Comparison of ENCODE assay signal across 12 cellular contexts in the genomic region with DNA sequence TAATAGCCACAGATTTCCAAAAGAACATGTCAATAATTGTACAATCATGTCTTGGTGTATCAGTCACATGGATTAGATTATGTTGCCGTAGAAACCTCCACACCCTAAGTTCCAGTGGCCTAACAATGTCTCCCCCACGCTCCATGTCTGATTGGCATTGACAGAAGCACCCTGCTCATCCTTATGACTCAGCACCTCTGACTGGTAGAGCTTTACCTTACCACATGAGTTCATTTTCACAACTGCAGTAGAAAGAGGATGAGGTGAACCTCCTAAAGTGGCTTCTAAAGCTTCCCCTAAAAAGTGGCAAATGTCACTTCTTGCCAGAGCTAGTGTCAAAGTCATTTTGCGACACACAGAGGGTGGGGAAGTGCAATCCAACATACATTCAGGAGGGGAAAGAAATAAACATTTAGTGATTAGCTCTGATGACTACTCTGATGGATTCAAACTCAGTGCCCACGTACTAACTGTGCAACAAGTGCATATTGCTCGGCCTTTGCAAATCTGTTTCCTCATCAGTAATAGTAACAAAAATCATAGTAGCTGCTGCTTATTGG. TPM values are rescaled to one million over a fixed set of nuclear protein-coding genes. Genes with fewer than 3 reads are reported as not detected.
DNase-seq lines count a peak whose midpoint lies in the region; ATAC-seq and TF ChIP-seq lines count a peak whose summit lies in the region.
"Had no signal": no experiment of that assay in that cellular context is flagged by ENCODE, and none has a peak within 500 bp of the region (broad histone marks: within the 10 kb centered on the region; RNA-seq: fewer than 3 reads in every experiment).

No MANE protein-coding gene starts in this region.

- H3K79me2 ChIP-seq in PC-9 (ENCODE audit: low read depth) = no peaks in the 10 kb centered on the region

- no TSS peak for BruUV-seq in PC-9 (replicated peaks; lab: Mats Ljungman, UMichigan)

- H3K4me3 ChIP-seq in effector memory CD4-positive, alpha-beta T cell (ENCODE audit: insufficient read depth, low read depth, low read length, poor library complexity, severe bottlenecking) = no peak overlapping the region
- H3K4me3 ChIP-seq in PC-9 = no peak overlapping the region
- H3K4me3 ChIP-seq: heart right ventricle had no signal

- no peaks in the 10 kb centered on the region for H3K9me2 ChIP-seq in PC-9 (ENCODE audit: insufficient read depth)

- H3K36me3 ChIP-seq in effector memory CD4-positive, alpha-beta T cell (ENCODE audit: control insufficient read depth, insufficient read depth, low read length) = no peaks in the 10 kb centered on the region
- no peaks in the 10 kb centered on the region for H3K36me3 ChIP-seq in PC-9 (ENCODE audit: low read depth)
- H3K36me3 ChIP-seq: heart right ventricle had no signal

- intact Hi-C loops in PC-9 (cut with micrococcal nuclease; ENCODE audit: unreplicated experiment) = no loop called here

- DNase-seq in HT1080 (ENCODE audit: low read depth) = peak; percentile 19
- DNase-seq in kidney tubule cell (ENCODE audit: low spot score) = peak; percentile 39
- no peak for DNase-seq in dermis blood vessel endothelial cell
- no peak for DNase-seq in effector memory CD4-positive, alpha-beta T cell
- DNase-seq in PC-9 = no peak
- DNase-seq in effector CD4-positive, alpha-beta T cell = no peak
- DNase-seq: activated T-cell treated with anti-CD3 and anti-CD28 coated beads for 4 hours, heart right ventricle had no signal

- ATAC-seq in GM18502 (IDR thresholded peaks at IDR 0.05; ENCODE audit: poor library complexity, unreplicated experiment) = peak; percentile 87
- ATAC-seq in GM21619 (IDR thresholded peaks at IDR 0.05; ENCODE audit: unreplicated experiment) = peak; percentile 81
- ATAC-seq: heart right ventricle had no signal

- TF ChIP-seq CTCF in PC-9 (conservative IDR thresholded peaks at IDR 0.05) = no peak

- H3F3A ChIP-seq in PC-9 (ENCODE audit: insufficient read depth, low read depth) = no peaks in the 10 kb centered on the region

- no peak overlapping the region for H3K4me2 ChIP-seq in PC-9

- no peaks in the 10 kb centered on the region for H4K20me1 ChIP-seq in PC-9 (ENCODE audit: insufficient read depth)

- CTCF ChIA-PET in PC-9 (lab: Charles Lee) = no interaction called here

- H2AFZ ChIP-seq in PC-9 = no peak overlapping the region

- no peaks in the 10 kb centered on the region for H3K27me3 ChIP-seq in effector memory CD4-positive, alpha-beta T cell (replicated peaks; ENCODE audit: control insufficient read depth, insufficient read depth, low read length, poor library complexity, severe bottlenecking)
- peaks cover 25% of the 10 kb centered on the region; the same call in 1 of the 2 replicates for H3K27me3 ChIP-seq in PC-9 (ENCODE audit: insufficient read depth, low read depth)

- H3K27ac ChIP-seq in effector memory CD4-positive, alpha-beta T cell (ENCODE audit: insufficient read depth, low read length, poor library complexity, severe bottlenecking) = no peak overlapping the region
- no peak overlapping the region for H3K27ac ChIP-seq in PC-9
- H3K27ac ChIP-seq: heart right ventricle had no signal

- POLR2A ChIA-PET in PC-9 (lab: Charles Lee; ENCODE audit: unreplicated experiment) = no interaction called here

- no peaks in the 10 kb centered on the region for H3K4me1 ChIP-seq in effector memory CD4-positive, alpha-beta T cell (ENCODE audit: control insufficient read depth, insufficient read depth, low read length, poor library complexity, severe bottlenecking)
- no peaks in the 10 kb centered on the region for H3K4me1 ChIP-seq in PC-9 (replicated peaks; ENCODE audit: insufficient read depth)

- no peaks in the 10 kb centered on the region for H3K9me3 ChIP-seq in effector memory CD4-positive, alpha-beta T cell (ENCODE audit: control insufficient read depth, low read length)
- H3K9me3 ChIP-seq in PC-9 (ENCODE audit: insufficient read depth, low read depth) = no peaks in the 10 kb centered on the region

RNA-seq across cellular contexts. Expression of gene LYPD8, which starts 30.6 kb away (rescaled TPM):
- total RNA-seq in HT1080 (2014; rRNA removed; shearing (Covaris generic)) = 2.0 and 3.8 TPM in 2 replicates
- 1.3 and 1.4 TPM in 2 replicates for polyA plus RNA-seq in HT1080 (2015; cell fraction: cytosol; rRNA removed)
- 0.79 and 1.6 TPM in 2 replicates for polyA plus RNA-seq in HT1080 (2015; cell fraction: nucleus; rRNA removed)
- total RNA-seq in dermis blood vessel endothelial cell (0.17 and 0.23 TPM in 2 replicates), PC-9 (2021) (0.74 and 1.4 TPM in 2 replicates)
- total RNA-seq: G401, H1, heart right ventricle had no signal
- polyA plus RNA-seq: H1, heart right ventricle had no signal

RNA-seq across cellular contexts. Expression of gene SH3BP5L, which starts 39.5 kb away (rescaled TPM):
- total RNA-seq in HT1080 (2014; rRNA removed; shearing (Covaris generic)) = 29.2 and 36.2 TPM in 2 replicates
- 25.2 and 27.8 TPM in 2 replicates for polyA plus RNA-seq in HT1080 (2015; cell fraction: cytosol; rRNA removed)
- 38.6 and 42.0 TPM in 2 replicates for polyA plus RNA-seq in HT1080 (2015; cell fraction: nucleus; rRNA removed)
- 32.7 and 36.7 TPM in 2 replicates for total RNA-seq in dermis blood vessel endothelial cell
- 24.6 and 25.6 TPM in 2 replicates for total RNA-seq in PC-9 (2021)

RNA-seq across cellular contexts. Expression of gene ZNF672, which starts 51.8 kb away (rescaled TPM):
- 27.3 and 28.0 TPM in 2 replicates for total RNA-seq in HT1080 (2014; rRNA removed; shearing (Covaris generic))
- 20.2 and 22.2 TPM in 2 replicates for polyA plus RNA-seq in HT1080 (2015; cell fraction: cytosol; rRNA removed)
- polyA plus RNA-seq in HT1080 (2015; cell fraction: nucleus; rRNA removed) = 14.1 and 17.0 TPM in 2 replicates
- 28.1 and 32.2 TPM in 2 replicates for total RNA-seq in dermis blood vessel endothelial cell
- total RNA-seq in PC-9 (2021) = 24.7 and 27.6 TPM in 2 replicates

Comparison
In these comparisons a context has a peak if more than half of its experiments do, and no peak if none do; other contexts are left out.
1. DNase-seq: peak in HT1080 (single experiment) and kidney tubule cell (single experiment); none in dermis blood vessel endothelial cell (single experiment), effector memory CD4-positive, alpha-beta T cell (0 of 3), PC-9 (0 of 2) and effector CD4-positive, alpha-beta T cell (single experiment).